ENCODE assay signal across 19 cellular contexts in genomic region chr6:96651816-96652215, GRCh38.
DNase-seq lines count a peak whose midpoint lies in the region; ATAC-seq and TF ChIP-seq lines count a peak whose summit lies in the region.
"Had no signal": no experiment of that assay in that cellular context is flagged by ENCODE, and none has a peak within 500 bp of the region (broad histone marks: within the 10 kb centered on the region; RNA-seq: fewer than 3 reads in every experiment).

No MANE protein-coding gene starts in this region.

- H3K4me2 ChIP-seq in BLaER1 (peak overlapping the region; percentile 70), PC-9 (no peak overlapping the region)

- TF ChIP-seq CTCF in PC-9 (conservative IDR thresholded peaks at IDR 0.05) (no peak), esophagus muscularis mucosa (IDR thresholded peaks at IDR 0.05) (no peak)

- POLR2A ChIA-PET in PC-9 (lab: Charles Lee; ENCODE audit: unreplicated experiment), result interaction anchor here (0.6 kb wide), 1 partner anchor 29 kb away, joined by 3 read pairs; no protein-coding TSS in a partner anchor

- H3K27me3 ChIP-seq in BLaER1 (no peaks in the 10 kb centered on the region), PC-9 (ENCODE audit: insufficient read depth, low read depth) (no peaks in the 10 kb centered on the region), esophagus muscularis mucosa (peaks cover 0 to 9% (median 0%) of the 10 kb centered on the region in 4 donors)
- H3K27me3 ChIP-seq: thyroid gland had no signal

- H3K4me3 ChIP-seq in BLaER1 (no peak overlapping the region), PC-9 (no peak overlapping the region), esophagus muscularis mucosa (no peak overlapping the region)
- H3K4me3 ChIP-seq: thyroid gland had no signal

- ATAC-seq in GM18909 (IDR thresholded peaks at IDR 0.05; ENCODE audit: poor library complexity, unreplicated experiment), result peak; percentile 63
- ATAC-seq in HG02571 (IDR thresholded peaks at IDR 0.05; ENCODE audit: unreplicated experiment), result peak; percentile 52
- peak; percentile 54 for ATAC-seq in HG03196 (IDR thresholded peaks at IDR 0.05; ENCODE audit: unreplicated experiment)
- ATAC-seq in GM18861 (IDR thresholded peaks at IDR 0.05; ENCODE audit: unreplicated experiment), result no peak
- ATAC-seq: activated T-cell treated with anti-CD3 and anti-CD28 coated beads, Interleukin-2, amount 50 U/mL, for 4 hours; HCT116; SK-N-SH treated with all-trans-retinoic acid at 6 μM for 48 hours had no signal

- TF ChIP-seq POLR2A in esophagus muscularis mucosa (IDR thresholded peaks at IDR 0.05; ENCODE audit: low read depth), result no peak

- H3K79me2 ChIP-seq in PC-9 (ENCODE audit: low read depth), result no peaks in the 10 kb centered on the region

- no TSS peak for BruUV-seq in PC-9 (replicated peaks; lab: Mats Ljungman, UMichigan)

- DNase-seq in PC-9, result no peak
- no peak for DNase-seq in esophagus muscularis mucosa (ENCODE audit: extremely low spot score)
- DNase-seq in NCI-H774 (lab: John Stamatoyannopoulos, UW), result no peak
- DNase-seq: activated CD4-positive, alpha-beta T cell treated with anti-CD3 and anti-CD28 coated beads, Interleukin-2, amount 50 U/mL, for 1 hour; activated naive CD8-positive, alpha-beta T cell treated with anti-CD3 and anti-CD28 coated beads, Interleukin-2, amount 10 ng/mL, durations not matched to agents 7 days and 5 days; activated T-cell treated with anti-CD3 and anti-CD28 coated beads, Interleukin-2, amount 50 U/mL, for 4 hours; DND-41; hypothalamus; NCI-H1930; NCI-H510A treated with DMSO at 0.1 percent for 48 hours; stimulated activated CD4-positive, alpha-beta T cell treated with anti-CD3 and anti-CD28 coated beads, Interleukin-4, amount 100 ng/mL, for 1 hour; thyroid gland had no signal

- H4K20me1 ChIP-seq in BLaER1 (no peaks in the 10 kb centered on the region), PC-9 (ENCODE audit: insufficient read depth) (no peaks in the 10 kb centered on the region)

- no peaks in the 10 kb centered on the region for H3K36me3 ChIP-seq in BLaER1
- H3K36me3 ChIP-seq in PC-9 (ENCODE audit: low read depth), result no peaks in the 10 kb centered on the region
- no peaks in the 10 kb centered on the region for H3K36me3 ChIP-seq in esophagus muscularis mucosa
- H3K36me3 ChIP-seq: thyroid gland had no signal

- H3K4me1 ChIP-seq in BLaER1, result peaks cover 41% of the 10 kb centered on the region
- H3K4me1 ChIP-seq in PC-9 (replicated peaks; ENCODE audit: insufficient read depth), result no peaks in the 10 kb centered on the region
- H3K4me1 ChIP-seq in esophagus muscularis mucosa, result no peaks in the 10 kb centered on the region
- H3K4me1 ChIP-seq: thyroid gland had no signal

- WGBS in esophagus muscularis mucosa, result 47% methylated on average over 1 of the region's 1 CpG

- H3K9me3 ChIP-seq in BLaER1, result 0 out of 2 replicates have a peak, but pooled peaks cover 5% of the 10 kb centered on the region
- no peaks in the 10 kb centered on the region for H3K9me3 ChIP-seq in PC-9 (ENCODE audit: insufficient read depth, low read depth)
- H3K9me3 ChIP-seq in esophagus muscularis mucosa, result no peaks in the 10 kb centered on the region
- H3K9me3 ChIP-seq: thyroid gland had no signal

- no peaks in the 10 kb centered on the region for H3K9me2 ChIP-seq in PC-9 (ENCODE audit: insufficient read depth)

- no peak overlapping the region for H3K9ac ChIP-seq in BLaER1

- intact Hi-C loops in PC-9 (cut with micrococcal nuclease; ENCODE audit: unreplicated experiment) (no loop called here), esophagus muscularis mucosa (cut with DNase I) (no loop called here)

- no peak for TF ChIP-seq EP300 in esophagus muscularis mucosa (IDR thresholded peaks at IDR 0.05)

- H2AFZ ChIP-seq in PC-9, result no peak overlapping the region

- CTCF ChIA-PET in PC-9 (lab: Charles Lee), result no interaction called here

- H3K27ac ChIP-seq in BLaER1 (no peak overlapping the region), PC-9 (no peak overlapping the region), esophagus muscularis mucosa (replicated peaks in 1 of 4) (no peak overlapping the region)
- H3K27ac ChIP-seq: thyroid gland had no signal

- H3F3A ChIP-seq in PC-9 (ENCODE audit: insufficient read depth, low read depth), result no peaks in the 10 kb centered on the region
